ENCODE assay signal across 33 cellular contexts in genomic region chr5:176887252-176887849, GRCh38. TPM values are rescaled to one million over a fixed set of nuclear protein-coding genes. Genes with fewer than 3 reads are reported as not detected.
A peak's percentile ranks its signal among the peaks of the same experiment; 100 is the strongest.
DNase-seq lines count a peak whose midpoint lies in the region; ATAC-seq, FAIRE-seq and TF ChIP-seq lines count a peak whose summit lies in the region.
"Had no signal": no experiment of that assay in that cellular context is flagged by ENCODE, and none has a peak within 500 bp of the region (broad histone marks: within the 10 kb centered on the region; RNA-seq: fewer than 3 reads in every experiment).

No MANE protein-coding gene starts in this region.

- peak overlapping the region; percentile 69 for H3K18ac ChIP-seq in neuronal stem cell (ENCODE audit: low read length)

- no peak overlapping the region for H3K4me2 ChIP-seq in K562 (ENCODE audit: insufficient read depth, low read length)
- no peak overlapping the region for H3K4me2 ChIP-seq in neuronal stem cell (ENCODE audit: insufficient read depth, low read length, poor library complexity, severe bottlenecking)
- H3K4me2 ChIP-seq: BLaER1 had no signal

- TF ChIP-seq POLR2A in K562 (conservative IDR thresholded peaks at IDR 0.05) (no peak), esophagus squamous epithelium (IDR thresholded peaks at IDR 0.05) (no peak)

- in situ Hi-C loops in K562 (cut with MboI) = no loop called here

- no peak overlapping the region for H4K8ac ChIP-seq in neuronal stem cell (ENCODE audit: low read depth, low read length)

- 10% methylated on average over 26 of the region's 28 CpGs for WGBS in K562 (ENCODE audit: insufficient coverage, low coverage, missing lambda C conversion rate)
- no CpG with 5 or more reads among the region's 28 CpGs for WGBS in neuronal stem cell (ENCODE audit: extremely low coverage in 2 of 2, insufficient read length in 2 of 2, insufficient replicate concordance in 1 of 2), 2 donors
- WGBS in esophagus squamous epithelium, 2 donors = 90 to 93% methylated on average over 7 to 8 of the region's 28 CpGs

- DNase-seq in natural killer cell treated with Interleukin-12 subunit alpha and Interleukin-12 subunit beta and Interleukin-15 and Interleukin-18, amount 100 ng/mL, for 72 hours (ENCODE audit: low spot score) = peak; percentile 50
- no peak for DNase-seq in natural killer cell
- DNase-seq in K562 (ENCODE audit: extremely low read depth in 1 of 4, low spot score in 3 of 4) = no peak
- DNase-seq in neuronal stem cell (ENCODE audit: low spot score) = no peak
- DNase-seq in sciatic nerve (ENCODE audit: low spot score) = no peak
- no peak for DNase-seq in esophagus squamous epithelium (lab: John Stamatoyannopoulos, UW)
- DNase-seq in HUDEP-2 (lab: John Stamatoyannopoulos, UW; ENCODE audit: unreplicated experiment in 76 of 76) = no peak
- DNase-seq: activated naive CD4-positive, alpha-beta T cell treated with anti-CD3 and anti-CD28 coated beads, Interleukin-2, amount 50 U/mL, for 16 hours; amygdala; brain microvascular endothelial cell; Caco-2; DMS79; kidney glomerular epithelial cell; NCI-H1092 treated with DMSO at 0.1 percent for 48 hours; NCI-H187 treated with DMSO at 0.1 percent for 48 hours; NCI-H524 treated with DMSO at 0.1 percent for 48 hours; OCI-M1; right cardiac atrium; stimulated activated CD4-positive, alpha-beta T cell treated with anti-CD3 and anti-CD28 coated beads, Interleukin-12 subunit alpha, Interleukin-12 subunit beta, amount 100 ng/mL, for 4 hours; stimulated activated CD4-positive, alpha-beta T cell treated with anti-CD3 and anti-CD28 coated beads, Interleukin-2, amount 100 ng/mL, for 48 hours; stimulated activated naive CD8-positive, alpha-beta T cell treated with anti-CD3 and anti-CD28 coated beads, Interleukin-15, amount 100 ng/mL, for 72 hours; tibial artery had no signal

- intact Hi-C loops in natural killer cell (cut with micrococcal nuclease) (no loop called here), K562 (cut with micrococcal nuclease) (no loop called here), sciatic nerve (cut with DNase I) (no loop called here), esophagus squamous epithelium (cut with DNase I) (no loop called here)

- peak overlapping the region; percentile 53 for H2BK15ac ChIP-seq in neuronal stem cell (ENCODE audit: low read length)

- H3K27ac Mint-ChIP-seq in natural killer cell treated with Interleukin-12 subunit alpha and Interleukin-12 subunit beta and Interleukin-15 and Interleukin-18, amount 100 ng/mL, for 72 hours = no peak overlapping the region
- no peak overlapping the region for H3K27ac Mint-ChIP-seq in natural killer cell
- H3K27ac Mint-ChIP-seq: stimulated activated naive CD8-positive, alpha-beta T cell treated with anti-CD3 and anti-CD28 coated beads, Interleukin-15, amount 100 ng/mL, for 72 hours; T-helper 1 cell treated with Interleukin-12 subunit alpha and Interleukin-12 subunit beta and Interleukin-4 antibody, amounts not matched to agents 30 μg/mL and 1 μg/mL, for 36 hours had no signal

- peaks cover 41 to 89% of the 10 kb centered on the region in 2 experiments; a peak in 4 of 5 replicates for H3K27me3 ChIP-seq in K562 (ENCODE audit: control insufficient read depth in 2 of 2, insufficient read depth in 2 of 2, low read length in 2 of 2)
- peaks cover 0 to 26% (median 0%) of the 10 kb centered on the region in 3 experiments for H3K27me3 ChIP-seq in neuronal stem cell (ENCODE audit: control insufficient read depth in 3 of 3, insufficient read depth in 3 of 3, low read depth in 1 of 3, low read length in 3 of 3)
- peaks cover 0 to 10% (median 0%) of the 10 kb centered on the region in 4 donors for H3K27me3 ChIP-seq in esophagus squamous epithelium
- H3K27me3 ChIP-seq: brain microvascular endothelial cell, dorsolateral prefrontal cortex, gastrocnemius medialis had no signal

- no peak overlapping the region for H4K91ac ChIP-seq in neuronal stem cell (ENCODE audit: low read depth, low read length, poor library complexity)

- no peaks in the 10 kb centered on the region for H3K9me3 Mint-ChIP-seq in natural killer cell treated with Interleukin-12 subunit alpha and Interleukin-12 subunit beta and Interleukin-15 and Interleukin-18, amount 100 ng/mL, for 72 hours
- H3K9me3 Mint-ChIP-seq in natural killer cell = no peaks in the 10 kb centered on the region
- H3K9me3 Mint-ChIP-seq: stimulated activated naive CD8-positive, alpha-beta T cell treated with anti-CD3 and anti-CD28 coated beads, Interleukin-15, amount 100 ng/mL, for 72 hours; T-helper 1 cell treated with Interleukin-12 subunit alpha and Interleukin-12 subunit beta and Interleukin-4 antibody, amounts not matched to agents 30 μg/mL and 1 μg/mL, for 36 hours had no signal

- no peak for FAIRE-seq in K562 (lab: Jason Lieb, UNC)
- FAIRE-seq: G401.6, TTC549 had no signal

- peaks cover 16% of the 10 kb centered on the region for H4K20me1 ChIP-seq in K562 (replicated peaks; ENCODE audit: control insufficient read depth, insufficient read depth, low read length)

- no TSS peak for BruUV-seq in K562 (replicated peaks; lab: Mats Ljungman, UMichigan)

- no peak overlapping the region for H2BK12ac ChIP-seq in neuronal stem cell (ENCODE audit: low read length)

- H3K4me1 ChIP-seq in K562 (replicated peaks in 1 of 2; ENCODE audit: control insufficient read depth in 2 of 2, insufficient read depth in 2 of 2, low read length in 2 of 2) (peaks cover 0 to 9% of the 10 kb centered on the region in 2 experiments; a peak in 1 of 5 replicates), neuronal stem cell (ENCODE audit: control insufficient read depth in 2 of 2, insufficient read depth in 1 of 2, low read depth in 1 of 2, low read length in 2 of 2) (peaks cover 0 to 28% of the 10 kb centered on the region in 2 donors), esophagus squamous epithelium (no peaks in the 10 kb centered on the region)
- H3K4me1 ChIP-seq: BLaER1, Caco-2, gastrocnemius medialis, tibial artery had no signal

- CTCF ChIA-PET in K562 (lab: Yijun Ruan, JAX; ENCODE audit: low intra/inter-chr PET ratio) = no interaction called here

- no peak overlapping the region for H3K4me3 ChIP-seq in K562
- H3K4me3 ChIP-seq in neuronal stem cell (ENCODE audit: low read length in 2 of 2) = no peak overlapping the region
- no peak overlapping the region for H3K4me3 ChIP-seq in esophagus squamous epithelium
- H3K4me3 ChIP-seq: BLaER1, dorsolateral prefrontal cortex, gastrocnemius medialis, SK-N-MC, tibial artery had no signal

- 0 out of 4 replicates have a peak, but pooled peaks of 1 of the 2 experiments have one; percentile 12 for TF ChIP-seq RAD21 in K562 (CRISPR knock-in tag; conservative IDR thresholded peaks at IDR 0.05 in 1 of 2, IDR thresholded peaks at IDR 0.05 in 1 of 2)

- no peak for ATAC-seq in natural killer cell treated with Interleukin-12 subunit alpha and Interleukin-12 subunit beta and Interleukin-15 and Interleukin-18, amount 100 ng/mL, for 72 hours
- no peak for ATAC-seq in natural killer cell
- ATAC-seq in K562 = peak; percentile 67
- ATAC-seq in sciatic nerve = no peak
- no peak for ATAC-seq in HG02571 (IDR thresholded peaks at IDR 0.05; ENCODE audit: unreplicated experiment)
- ATAC-seq: gastrocnemius medialis; right cardiac atrium; stimulated activated naive CD8-positive, alpha-beta T cell treated with anti-CD3 and anti-CD28 coated beads, Interleukin-15, amount 100 ng/mL, for 72 hours had no signal

- peak overlapping the region; percentile 2 for H3K23ac ChIP-seq in neuronal stem cell (ENCODE audit: low read depth, low read length, poor library complexity)

- H3K27ac ChIP-seq in K562 (ENCODE audit: extremely low read depth, low read depth, low read length) (no peak overlapping the region), neuronal stem cell (replicated peaks; ENCODE audit: low read length) (no peak overlapping the region), esophagus squamous epithelium (no peak overlapping the region)
- H3K27ac ChIP-seq: BLaER1, brain microvascular endothelial cell, gastrocnemius medialis, RWPE1, SK-N-MC, tibial artery had no signal

- H3K27me3 Mint-ChIP-seq in natural killer cell treated with Interleukin-12 subunit alpha and Interleukin-12 subunit beta and Interleukin-15 and Interleukin-18, amount 100 ng/mL, for 72 hours = peaks cover 9 to 12% of the 10 kb centered on the region in 2 donors
- H3K27me3 Mint-ChIP-seq in natural killer cell (ENCODE audit: low read depth in 2 of 2) = peaks cover 4 to 17% of the 10 kb centered on the region in 2 donors

- H3K36me3 Mint-ChIP-seq in natural killer cell treated with Interleukin-12 subunit alpha and Interleukin-12 subunit beta and Interleukin-15 and Interleukin-18, amount 100 ng/mL, for 72 hours = no peaks in the 10 kb centered on the region
- H3K36me3 Mint-ChIP-seq in natural killer cell = no peaks in the 10 kb centered on the region

- no peak overlapping the region for H3K4ac ChIP-seq in neuronal stem cell (ENCODE audit: low read length)

- 0 out of 4 replicates have a peak overlapping the region, but pooled peaks of 1 of the 2 experiments have one; percentile 6 for H3K9ac ChIP-seq in K562 (ENCODE audit: insufficient read depth in 1 of 2, low read depth in 2 of 2, low read length in 2 of 2)
- no peak overlapping the region for H3K9ac ChIP-seq in neuronal stem cell (ENCODE audit: low read depth, low read length, poor library complexity)
- H3K9ac ChIP-seq: BLaER1 had no signal

- no peak overlapping the region for H3K14ac ChIP-seq in neuronal stem cell (ENCODE audit: low read length)

- peaks cover 12% of the 10 kb centered on the region for H3K9me1 ChIP-seq in K562 (ENCODE audit: control insufficient read depth, insufficient read depth, low read length)

- no peaks in the 10 kb centered on the region for H3K9me3 ChIP-seq in K562 (replicated peaks; ENCODE audit: control insufficient read depth, insufficient read depth, low read depth, low read length)
- H3K9me3 ChIP-seq in neuronal stem cell (replicated peaks in 1 of 2; ENCODE audit: control insufficient read depth in 2 of 2, insufficient read depth in 1 of 2, low read depth in 1 of 2, low read length in 2 of 2) = peaks cover 0 to 2% of the 10 kb centered on the region in 2 donors
- no peaks in the 10 kb centered on the region for H3K9me3 ChIP-seq in esophagus squamous epithelium
- H3K9me3 ChIP-seq: BLaER1, Caco-2, gastrocnemius medialis, tibial artery had no signal

- H3K79me1 ChIP-seq in neuronal stem cell (ENCODE audit: low read depth, low read length) = no peaks in the 10 kb centered on the region

- H3K4me3 Mint-ChIP-seq in natural killer cell treated with Interleukin-12 subunit alpha and Interleukin-12 subunit beta and Interleukin-15 and Interleukin-18, amount 100 ng/mL, for 72 hours = no peak overlapping the region
- no peak overlapping the region for H3K4me3 Mint-ChIP-seq in natural killer cell
- H3K4me3 Mint-ChIP-seq: stimulated activated naive CD8-positive, alpha-beta T cell treated with anti-CD3 and anti-CD28 coated beads, Interleukin-15, amount 100 ng/mL, for 72 hours; T-helper 1 cell treated with Interleukin-12 subunit alpha and Interleukin-12 subunit beta and Interleukin-4 antibody, amounts not matched to agents 30 μg/mL and 1 μg/mL, for 36 hours had no signal

- H3K4me1 Mint-ChIP-seq in natural killer cell treated with Interleukin-12 subunit alpha and Interleukin-12 subunit beta and Interleukin-15 and Interleukin-18, amount 100 ng/mL, for 72 hours (ENCODE audit: low read depth in 2 of 2) = peaks cover 0 to 3% of the 10 kb centered on the region in 2 donors
- H3K4me1 Mint-ChIP-seq in natural killer cell = no peaks in the 10 kb centered on the region

- TF ChIP-seq EP300 in K562 (IDR thresholded peaks at IDR 0.05; ENCODE audit: low read length) = no peak

- POLR2A ChIA-PET in K562 (lab: Yijun Ruan, JAX) = no interaction called here

- TF ChIP-seq CTCF in natural killer cell (IDR thresholded peaks at IDR 0.05) = no peak
- peak; percentile 21 to 40 (median 26); a peak in 4 of 6 replicates for TF ChIP-seq CTCF in K562 (IDR thresholded peaks at IDR 0.05 in 2 of 3, conservative IDR thresholded peaks at IDR 0.05 in 1 of 3; ENCODE audit: insufficient read depth in 2 of 3, low read depth in 1 of 3, low read length in 3 of 3)
- no peak for TF ChIP-seq CTCF in esophagus squamous epithelium (IDR thresholded peaks at IDR 0.05)

- peak overlapping the region; percentile 76 for H2AK5ac ChIP-seq in neuronal stem cell (ENCODE audit: low read depth, low read length)

- H3K36me3 ChIP-seq in K562 (ENCODE audit: control insufficient read depth, insufficient read depth, low read length) (no peaks in the 10 kb centered on the region), neuronal stem cell (replicated peaks in 1 of 2; ENCODE audit: control insufficient read depth in 2 of 2, insufficient read depth in 2 of 2, low read length in 2 of 2) (no peaks in the 10 kb centered on the region), esophagus squamous epithelium (no peaks in the 10 kb centered on the region)
- H3K36me3 ChIP-seq: BLaER1, brain microvascular endothelial cell, gastrocnemius medialis, tibial artery had no signal

- H3K79me2 ChIP-seq in K562 (ENCODE audit: control insufficient read depth, insufficient read depth, low read length) = no peaks in the 10 kb centered on the region

- H2BK120ac ChIP-seq in neuronal stem cell (ENCODE audit: low read depth, low read length) = no peak overlapping the region

- H2BK5ac ChIP-seq in neuronal stem cell (ENCODE audit: low read length) = no peak overlapping the region

- no peak overlapping the region for H2AFZ ChIP-seq in K562 (ENCODE audit: low read depth, low read length)
- no peak overlapping the region for H2AFZ ChIP-seq in neuronal stem cell (ENCODE audit: low read length)

RNA-seq across cellular contexts. Expression of gene HK3, which starts 11.8 kb away (rescaled TPM):
- total RNA-seq in natural killer cell treated with Interleukin-12 subunit alpha and Interleukin-12 subunit beta and Interleukin-15 and Interleukin-18, amount 100 ng/mL, for 72 hours = 10 to 100 TPM in 1 of 2 donors, under 1 TPM in 1; 0.36 to 13.3 TPM
- total RNA-seq in natural killer cell (10 to 100 TPM in 2 of 3 donors, 1 to 10 TPM in 1; 6.6 to 56.1 (median 26.2) TPM), K562 (2014; rRNA removed) (0.08 TPM in 1 of 2 replicates, not detected in the other), K562 (2014; rRNA removed; fragmentation: Illumina TruSeq; extraction: Trizol) (not detected in 2 replicates), K562 (2015; rRNA removed; fragmentation: Illumina TruSeq; extraction: Trizol) (not detected in 2 replicates), K562 (2021) (0.16 TPM in 1 of 2 replicates, not detected in the other), sciatic nerve (21.1 TPM), esophagus squamous epithelium (1 to 10 TPM in 3 of 4 donors, not detected in 1; 1.3 to 5.7 (median 2.1) TPM)
- not detected in 2 replicates for total RNA-seq in K562 (2011; cell fraction: chromatin; rRNA removed; ENCODE audit: low replicate concordance)
- total RNA-seq in K562 (2011; cell fraction: nucleolus; rRNA removed) = not detected in 2 replicates
- total RNA-seq in K562 (2011; cell fraction: nucleoplasm; rRNA removed) = not detected in 2 replicates
- polyA plus RNA-seq in K562 (2011; rRNA removed) (not detected in 2 replicates), K562 (2014; fragmentation: Illumina TruSeq; extraction: Trizol) (not detected in 2 replicates), K562 (2014; fragmentation: Nextera tagmentation; extraction: Ambion mirVana) (not detected), K562 (2014; rRNA removed) (not detected in 2 replicates)
- not detected in 2 replicates for polyA plus RNA-seq in K562 (2011; cell fraction: cytosol; rRNA removed)
- polyA plus RNA-seq in K562 (2011; cell fraction: nucleus; rRNA removed) = 0.06 and 0.08 TPM in 2 replicates
- polyA plus RNA-seq in K562 (2012) = not detected in 2 replicates
- polyA minus RNA-seq in K562 (2011; rRNA and poly(A)+ RNA removed) = not detected in 2 replicates
- not detected in 2 replicates for polyA minus RNA-seq in K562 (2011; cell fraction: cytosol; rRNA and poly(A)+ RNA removed)
- polyA minus RNA-seq in K562 (2011; cell fraction: nucleus; rRNA and poly(A)+ RNA removed) = not detected in 2 replicates
- polyA plus RNA-seq in neuronal stem cell (2013, experiment 1 of 2) = not detected
- 0.01 TPM for polyA plus RNA-seq in neuronal stem cell (2013, experiment 2 of 2)
- total RNA-seq: HT-29, M059J had no signal

Comparison
In these comparisons a context has a peak if more than half of its experiments do, and no peak if none do; other contexts are left out.
1. CTCF ChIP-seq: peak in K562 (3 of 3); none in natural killer cell (single experiment) and esophagus squamous epithelium (0 of 6).